1 cellular context compared by ENCODE assay signal in the genomic region with DNA sequence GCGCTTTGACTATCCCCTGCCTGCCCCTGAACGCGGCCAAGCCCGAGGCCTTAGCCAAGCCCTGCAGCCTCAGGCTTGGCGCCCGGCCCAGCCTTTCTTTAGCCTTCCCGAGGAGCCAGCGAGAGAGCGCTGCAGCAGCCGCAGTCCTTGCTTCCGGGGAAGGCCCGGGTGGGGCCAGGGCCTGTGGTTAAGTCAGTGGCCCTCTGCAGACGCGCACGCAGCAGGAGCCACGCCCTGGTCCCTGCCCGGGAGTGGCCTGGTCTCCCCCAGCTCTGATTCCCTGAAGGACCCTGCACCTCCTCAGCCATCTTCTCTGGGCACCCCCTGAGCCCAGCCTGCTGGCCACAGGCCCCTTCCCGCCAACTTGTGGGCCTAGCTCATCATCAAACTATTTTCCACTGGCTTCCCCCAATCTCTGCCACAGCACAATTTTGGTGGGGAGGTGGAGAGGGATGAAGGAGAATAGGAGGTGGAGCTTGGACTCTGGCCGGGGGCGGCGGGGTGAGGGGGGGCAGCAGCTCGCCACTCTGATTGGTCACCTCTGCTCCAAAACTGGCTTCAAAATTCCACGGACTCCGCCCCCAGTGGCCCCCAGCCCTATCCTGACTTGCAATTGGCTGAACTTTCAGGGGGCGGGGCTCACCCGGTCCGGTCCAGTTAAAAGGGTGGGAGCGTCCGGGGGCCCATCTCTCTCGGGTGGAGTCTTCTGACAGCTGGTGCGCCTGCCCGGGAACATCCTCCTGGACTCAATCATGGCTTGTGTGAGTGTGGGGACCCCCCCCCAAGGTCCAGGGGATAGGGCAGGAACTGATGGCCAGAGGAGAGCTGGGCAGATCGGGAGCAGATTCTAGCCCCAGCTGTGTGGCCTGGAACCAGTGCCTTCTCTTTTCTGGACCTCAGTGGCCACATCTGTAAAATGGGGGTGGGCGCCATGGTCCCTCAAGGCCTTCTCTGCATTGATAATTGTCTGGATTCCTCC.
A peak's percentile ranks its signal among the peaks of the same experiment; 100 is the strongest.
TF ChIP-seq lines count a peak whose summit lies in the region.

Gene LGALS1, plus strand, starts transcription at position 686 of the 979 bp plus-strand sequence. Its CDS starts 67 bp downstream, at position 753.

TF ChIP-seq in HepG2, 621 proteins besides CTCF, POLR2A, EP300 and RAD21 (continued from another document):
- TF ChIP-seq, protein P1, sequence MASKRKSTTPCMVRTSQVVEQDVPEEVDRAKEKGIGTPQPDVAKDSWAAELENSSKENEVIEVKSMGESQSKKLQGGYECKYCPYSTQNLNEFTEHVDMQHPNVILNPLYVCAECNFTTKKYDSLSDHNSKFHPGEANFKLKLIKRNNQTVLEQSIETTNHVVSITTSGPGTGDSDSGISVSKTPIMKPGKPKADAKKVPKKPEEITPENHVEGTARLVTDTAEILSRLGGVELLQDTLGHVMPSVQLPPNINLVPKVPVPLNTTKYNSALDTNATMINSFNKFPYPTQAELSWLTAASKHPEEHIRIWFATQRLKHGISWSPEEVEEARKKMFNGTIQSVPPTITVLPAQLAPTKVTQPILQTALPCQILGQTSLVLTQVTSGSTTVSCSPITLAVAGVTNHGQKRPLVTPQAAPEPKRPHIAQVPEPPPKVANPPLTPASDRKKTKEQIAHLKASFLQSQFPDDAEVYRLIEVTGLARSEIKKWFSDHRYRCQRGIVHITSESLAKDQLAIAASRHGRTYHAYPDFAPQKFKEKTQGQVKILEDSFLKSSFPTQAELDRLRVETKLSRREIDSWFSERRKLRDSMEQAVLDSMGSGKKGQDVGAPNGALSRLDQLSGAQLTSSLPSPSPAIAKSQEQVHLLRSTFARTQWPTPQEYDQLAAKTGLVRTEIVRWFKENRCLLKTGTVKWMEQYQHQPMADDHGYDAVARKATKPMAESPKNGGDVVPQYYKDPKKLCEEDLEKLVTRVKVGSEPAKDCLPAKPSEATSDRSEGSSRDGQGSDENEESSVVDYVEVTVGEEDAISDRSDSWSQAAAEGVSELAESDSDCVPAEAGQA (IDR thresholded peaks at IDR 0.05; ENCODE audit: low read depth), result 0 out of 2 replicates have a peak, but pooled peaks have one; percentile 3
- TF ChIP-seq, protein P1 (CRISPR knock-in tag; IDR thresholded peaks at IDR 0.05; ENCODE audit: borderline replicate concordance), result no peak
- TF ChIP-seq, protein P2, sequence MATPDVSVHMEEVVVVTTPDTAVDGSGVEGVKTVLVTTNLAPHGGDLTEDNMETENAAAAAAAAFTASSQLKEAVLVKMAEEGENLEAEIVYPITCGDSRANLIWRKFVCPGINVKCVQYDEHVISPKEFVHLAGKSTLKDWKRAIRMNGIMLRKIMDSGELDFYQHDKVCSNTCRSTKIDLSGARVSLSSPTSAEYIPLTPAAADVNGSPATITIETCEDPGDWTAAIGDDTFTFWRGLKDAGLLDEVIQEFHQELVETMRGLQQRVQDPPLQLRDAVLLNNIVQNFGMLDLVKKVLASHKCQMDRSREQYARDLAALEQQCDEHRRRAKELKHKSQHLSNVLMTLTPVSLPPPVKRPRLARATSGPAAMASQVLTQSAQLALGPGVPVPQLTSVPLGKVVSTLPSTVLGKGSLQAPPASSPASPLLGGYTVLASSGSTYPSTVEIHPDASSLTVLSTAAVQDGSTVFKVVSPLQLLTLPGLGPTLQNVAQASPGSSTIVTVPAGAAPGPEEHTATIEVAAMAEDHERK (CRISPR knock-in tag; IDR thresholded peaks at IDR 0.05; ENCODE audit: low read depth), result no peak
- peak; percentile 50; the same call in 1 of the 2 replicates for TF ChIP-seq ZNF501 (CRISPR knock-in tag; IDR thresholded peaks at IDR 0.05)
- peak; percentile 53; the same call in 1 of the 2 replicates for TF ChIP-seq PHF21A (CRISPR knock-in tag; IDR thresholded peaks at IDR 0.05)
- no peak for TF ChIP-seq ZIK1 (CRISPR knock-in tag; IDR thresholded peaks at IDR 0.05; ENCODE audit: borderline replicate concordance, low read depth)
- no peak for TF ChIP-seq YY1 (IDR thresholded peaks at IDR 0.05; ENCODE audit: insufficient read depth, insufficient replicate concordance, low read depth, low read length)
- TF ChIP-seq MYC (CRISPR knock-in tag; IDR thresholded peaks at IDR 0.05; ENCODE audit: borderline replicate concordance), result peak; percentile 44; the same call in 1 of the 2 replicates
- peak; percentile 91 for TF ChIP-seq ZFX (CRISPR knock-in tag; IDR thresholded peaks at IDR 0.05; ENCODE audit: low read depth)
- peak; percentile 76 for TF ChIP-seq SP4 (CRISPR knock-in tag; IDR thresholded peaks at IDR 0.05)
- TF ChIP-seq POLR2AphosphoS5 (IDR thresholded peaks at IDR 0.05; ENCODE audit: low read depth, low read length), result peak; percentile 75
- TF ChIP-seq TRIM22 (IDR thresholded peaks at IDR 0.05), result no peak
- TF ChIP-seq, protein P3, sequence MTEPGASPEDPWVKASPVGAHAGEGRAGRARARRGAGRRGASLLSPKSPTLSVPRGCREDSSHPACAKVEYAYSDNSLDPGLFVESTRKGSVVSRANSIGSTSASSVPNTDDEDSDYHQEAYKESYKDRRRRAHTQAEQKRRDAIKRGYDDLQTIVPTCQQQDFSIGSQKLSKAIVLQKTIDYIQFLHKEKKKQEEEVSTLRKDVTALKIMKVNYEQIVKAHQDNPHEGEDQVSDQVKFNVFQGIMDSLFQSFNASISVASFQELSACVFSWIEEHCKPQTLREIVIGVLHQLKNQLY (CRISPR knock-in tag; IDR thresholded peaks at IDR 0.05), result no peak
- no peak for TF ChIP-seq WIZ (CRISPR knock-in tag; IDR thresholded peaks at IDR 0.05)
- peak; percentile 15; the same call in 1 of the 2 replicates for TF ChIP-seq ERF (CRISPR knock-in tag; IDR thresholded peaks at IDR 0.05)
- TF ChIP-seq TFE3 (CRISPR knock-in tag; IDR thresholded peaks at IDR 0.05), result peak; percentile 5; the same call in 1 of the 2 replicates
- peak; percentile 27; the same call in 1 of the 2 replicates for TF ChIP-seq ZBTB7B (CRISPR knock-in tag; IDR thresholded peaks at IDR 0.05)
- no peak for TF ChIP-seq ZBTB2 (CRISPR knock-in tag; IDR thresholded peaks at IDR 0.05; ENCODE audit: low read depth)
- TF ChIP-seq SPEN (CRISPR knock-in tag; IDR thresholded peaks at IDR 0.05; ENCODE audit: low read depth), result peak; percentile 63
- TF ChIP-seq GABPA (IDR thresholded peaks at IDR 0.05; ENCODE audit: low read depth, low read length), result no peak
- TF ChIP-seq GABPA (CRISPR knock-in tag; IDR thresholded peaks at IDR 0.05; ENCODE audit: low read depth), result peak; percentile 36; the same call in 1 of the 2 replicates
- TF ChIP-seq RBAK (CRISPR knock-in tag; IDR thresholded peaks at IDR 0.05), result no peak
- no peak for TF ChIP-seq KMT2A (CRISPR knock-in tag; IDR thresholded peaks at IDR 0.05)
- TF ChIP-seq PHF8 (CRISPR knock-in tag; IDR thresholded peaks at IDR 0.05), result peak; percentile 51
- peak; percentile 81; the same call in 1 of the 2 replicates for TF ChIP-seq CHD4 (IDR thresholded peaks at IDR 0.05; ENCODE audit: borderline replicate concordance, low read length)
- no peak for TF ChIP-seq SP140L (CRISPR knock-in tag; IDR thresholded peaks at IDR 0.05; ENCODE audit: borderline replicate concordance)
- peak; percentile 31 for TF ChIP-seq HNF4A (CRISPR knock-in tag; IDR thresholded peaks at IDR 0.05)
- no peak for TF ChIP-seq PRPF4 (IDR thresholded peaks at IDR 0.05; ENCODE audit: low read depth, low read length, poor library complexity, severe bottlenecking)
- peak; percentile 45; the same call in 1 of the 2 replicates for TF ChIP-seq ARNT2 (CRISPR knock-in tag; IDR thresholded peaks at IDR 0.05; ENCODE audit: low read depth)
- peak; percentile 99 for TF ChIP-seq ZNF629 (CRISPR knock-in tag; conservative IDR thresholded peaks at IDR 0.05)
- peak; percentile 19; the same call in 1 of the 2 replicates for TF ChIP-seq PITX1 (CRISPR knock-in tag; IDR thresholded peaks at IDR 0.05)
- 0 out of 2 replicates have a peak, but pooled peaks have one; percentile 6 for TF ChIP-seq ZNF556 (CRISPR knock-in tag; IDR thresholded peaks at IDR 0.05; ENCODE audit: borderline replicate concordance)
- peak; percentile 32; the same call in 1 of the 2 replicates for TF ChIP-seq ADNP (CRISPR knock-in tag; IDR thresholded peaks at IDR 0.05)
- TF ChIP-seq KDM6A (CRISPR knock-in tag; IDR thresholded peaks at IDR 0.05; ENCODE audit: low read depth), result no peak
- TF ChIP-seq NFE2L1 (CRISPR knock-in tag; IDR thresholded peaks at IDR 0.05; ENCODE audit: borderline replicate concordance), result no peak
- peak; percentile 38; the same call in 1 of the 2 replicates for TF ChIP-seq ZNF510 (CRISPR knock-in tag; IDR thresholded peaks at IDR 0.05; ENCODE audit: low read depth)
- peak; percentile 83; the same call in 1 of the 2 replicates for TF ChIP-seq THAP7 (CRISPR knock-in tag; IDR thresholded peaks at IDR 0.05)
- no peak for TF ChIP-seq NR2F6 (IDR thresholded peaks at IDR 0.05)
- 0 out of 2 replicates have a peak, but pooled peaks have one; percentile 22 for TF ChIP-seq NR2F6 (CRISPR knock-in tag; IDR thresholded peaks at IDR 0.05)
- TF ChIP-seq YEATS2 (CRISPR knock-in tag; IDR thresholded peaks at IDR 0.05; ENCODE audit: borderline replicate concordance), result 0 out of 2 replicates have a peak, but pooled peaks have one; percentile 17
- TF ChIP-seq ZMYM3 (CRISPR knock-in tag; IDR thresholded peaks at IDR 0.05), result peak; percentile 88
- no peak for TF ChIP-seq MLLT10 (CRISPR knock-in tag; IDR thresholded peaks at IDR 0.05)
- TF ChIP-seq XRCC5 (optimal IDR thresholded peaks at IDR 0.05; ENCODE audit: low read length), result peak; percentile 49
